ENCODE assay signal across 20 cellular contexts in the genomic region with DNA sequence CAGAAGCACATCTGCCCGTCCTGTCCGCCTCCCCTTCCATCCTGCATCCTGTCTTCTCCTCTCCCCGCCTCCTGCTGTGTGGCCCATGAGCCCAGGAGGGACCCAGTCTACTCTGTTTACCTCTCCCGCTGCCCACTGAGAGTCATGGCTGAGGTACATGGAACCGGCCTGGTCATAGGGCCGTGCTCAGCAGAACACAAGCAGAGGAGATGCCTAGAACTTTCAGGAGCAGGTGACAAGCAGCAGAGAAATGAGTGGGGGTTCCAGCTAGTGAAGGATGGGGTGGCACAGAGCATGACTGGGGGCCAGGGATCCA.
DNase-seq lines count a peak whose midpoint lies in the region; ATAC-seq and TF ChIP-seq lines count a peak whose summit lies in the region.
"Had no signal": no experiment of that assay in that cellular context is flagged by ENCODE, and none has a peak within 500 bp of the region (broad histone marks: within the 10 kb centered on the region; RNA-seq: fewer than 3 reads in every experiment).

No MANE protein-coding gene starts in this region.

- H3K27me3 ChIP-seq in sigmoid colon = no peaks in the 10 kb centered on the region
- H3K27me3 ChIP-seq in uterus = no peaks in the 10 kb centered on the region
- H3K27me3 ChIP-seq: MG63, Peyer's patch had no signal

- CTCF ChIA-PET in activated CD4-positive, alpha-beta T cell treated with anti-CD3 and anti-CD28 coated beads for 36 hours (lab: Charles Lee) = no interaction called here

- H3K4me3 ChIP-seq in sigmoid colon (no peak overlapping the region), uterus (no peak overlapping the region)
- H3K4me3 ChIP-seq: MG63, Peyer's patch had no signal

- H3K27ac Mint-ChIP-seq in HFFc6 = no peak overlapping the region; the same call in 1 of the 2 replicates
- H3K27ac Mint-ChIP-seq in chondrocyte (ENCODE audit: unreplicated experiment) = peak overlapping the region; percentile 28
- H3K27ac Mint-ChIP-seq in nephron = peak overlapping the region; percentile 47 to 87 (median 70)
- no peak overlapping the region for H3K27ac Mint-ChIP-seq in activated CD4-positive, alpha-beta T cell treated with anti-CD3 and anti-CD28 coated beads for 36 hours
- H3K27ac Mint-ChIP-seq: CD4-positive, CD25-positive, alpha-beta regulatory T cell had no signal

- H3K4me1 ChIP-seq in sigmoid colon (peaks cover 0 to 32% (median 23%) of the 10 kb centered on the region in 4 donors), uterus (peaks cover 0 to 6% of the 10 kb centered on the region in 2 donors)
- H3K4me1 ChIP-seq: Peyer's patch had no signal

- H3K4me1 Mint-ChIP-seq in HFFc6 (ENCODE audit: low read depth) = peaks cover 41% of the 10 kb centered on the region
- peaks cover 39% of the 10 kb centered on the region for H3K4me1 Mint-ChIP-seq in chondrocyte (ENCODE audit: low read depth)
- peaks cover 53% of the 10 kb centered on the region for H3K4me1 Mint-ChIP-seq in nephron
- H3K4me1 Mint-ChIP-seq in activated CD4-positive, alpha-beta T cell treated with anti-CD3 and anti-CD28 coated beads for 36 hours = no peaks in the 10 kb centered on the region
- H3K4me1 Mint-ChIP-seq: CD4-positive, CD25-positive, alpha-beta regulatory T cell had no signal

- 91 to 94% methylated on average over 6 of the region's 6 CpGs for WGBS in sigmoid colon, 2 donors

- TF ChIP-seq CTCF in HFFc6 (IDR thresholded peaks at IDR 0.05) (no peak), chondrocyte (IDR thresholded peaks at IDR 0.05) (no peak), nephron (IDR thresholded peaks at IDR 0.05; ENCODE audit: unreplicated experiment in 3 of 3) (no peak), sigmoid colon (IDR thresholded peaks at IDR 0.05) (no peak), uterus (IDR thresholded peaks at IDR 0.05) (no peak)

- TF ChIP-seq POLR2A in sigmoid colon (IDR thresholded peaks at IDR 0.05) (no peak), uterus (IDR thresholded peaks at IDR 0.05) (no peak)

- TF ChIP-seq EP300 in sigmoid colon (IDR thresholded peaks at IDR 0.05) = no peak

- H3K4me3 Mint-ChIP-seq in HFFc6 (0 out of 2 replicates have a peak overlapping the region, but pooled peaks have one; percentile 20), chondrocyte (ENCODE audit: unreplicated experiment) (no peak overlapping the region), nephron (no peak overlapping the region)
- H3K4me3 Mint-ChIP-seq in activated CD4-positive, alpha-beta T cell treated with anti-CD3 and anti-CD28 coated beads for 36 hours = no peak overlapping the region
- H3K4me3 Mint-ChIP-seq: CD4-positive, CD25-positive, alpha-beta regulatory T cell had no signal

- intact Hi-C loops in sigmoid colon (cut with DNase I) = no loop called here
- intact Hi-C loops in uterus (cut with DNase I; ENCODE audit: low total_unique reads) = no loop called here
- intact Hi-C loops in activated CD4-positive, alpha-beta T cell treated with anti-CD3 and anti-CD28 coated beads for 36 hours (cut with DNase I, micrococcal nuclease) = no loop called here

- H3K9me3 ChIP-seq in sigmoid colon (no peaks in the 10 kb centered on the region), uterus (no peaks in the 10 kb centered on the region)
- H3K9me3 ChIP-seq: MG63, Peyer's patch had no signal

- H3K27ac ChIP-seq in sigmoid colon = peak overlapping the region in 3 of 4 donors; percentile 42 to 55 (median 50)
- peak overlapping the region in 1 of 2 donors; percentile 27 for H3K27ac ChIP-seq in uterus
- H3K27ac ChIP-seq: Peyer's patch had no signal

- peaks cover 5% of the 10 kb centered on the region for H3K27me3 Mint-ChIP-seq in HFFc6 (ENCODE audit: insufficient read depth)
- no peaks in the 10 kb centered on the region for H3K27me3 Mint-ChIP-seq in chondrocyte (ENCODE audit: low read depth)
- peaks cover 4% of the 10 kb centered on the region for H3K27me3 Mint-ChIP-seq in nephron (ENCODE audit: low read depth)
- H3K27me3 Mint-ChIP-seq in activated CD4-positive, alpha-beta T cell treated with anti-CD3 and anti-CD28 coated beads for 36 hours = no peaks in the 10 kb centered on the region
- H3K27me3 Mint-ChIP-seq: CD4-positive, CD25-positive, alpha-beta regulatory T cell had no signal

- H3K36me3 Mint-ChIP-seq in HFFc6 (ENCODE audit: low read depth) = peaks cover 3% of the 10 kb centered on the region
- peaks cover 7% of the 10 kb centered on the region for H3K36me3 Mint-ChIP-seq in chondrocyte (ENCODE audit: low read depth)
- peaks cover 3% of the 10 kb centered on the region for H3K36me3 Mint-ChIP-seq in nephron (ENCODE audit: low read depth)
- no peaks in the 10 kb centered on the region for H3K36me3 Mint-ChIP-seq in activated CD4-positive, alpha-beta T cell treated with anti-CD3 and anti-CD28 coated beads for 36 hours (ENCODE audit: low read depth)

- H3K9me3 Mint-ChIP-seq in HFFc6 (peaks cover 5% of the 10 kb centered on the region; the same call in 1 of the 2 replicates), chondrocyte (ENCODE audit: low read depth) (peaks cover 6% of the 10 kb centered on the region), nephron (peaks cover 6% of the 10 kb centered on the region)
- H3K9me3 Mint-ChIP-seq in activated CD4-positive, alpha-beta T cell treated with anti-CD3 and anti-CD28 coated beads for 36 hours (ENCODE audit: low read depth) = peaks cover 4% of the 10 kb centered on the region

- POLR2A ChIA-PET in activated CD4-positive, alpha-beta T cell treated with anti-CD3 and anti-CD28 coated beads for 36 hours (lab: Charles Lee) = no interaction called here

- H3K36me3 ChIP-seq in sigmoid colon = peaks cover 0 to 2% (median 0%) of the 10 kb centered on the region in 4 donors
- no peaks in the 10 kb centered on the region for H3K36me3 ChIP-seq in uterus
- H3K36me3 ChIP-seq: MG63, Peyer's patch had no signal

- DNase-seq in HFFc6 (no peak), chondrocyte (ENCODE audit: low spot score) (peak; percentile 57), sigmoid colon (no peak), uterus (no peak), SKM-1 (lab: John Stamatoyannopoulos, UW; ENCODE audit: unreplicated experiment) (no peak)
- DNase-seq in activated CD4-positive, alpha-beta T cell treated with anti-CD3 and anti-CD28 coated beads for 36 hours = no peak
- DNase-seq: Calu3; CD4-positive, CD25-positive, alpha-beta regulatory T cell; DMS53; IMR-90; Karpas-422; MG63; NCI-H1092 treated with DMSO at 0.1 percent for 48 hours; NCI-H2227 treated with DMSO at 0.1 percent for 48 hours; NCI-H524 treated with DMSO at 0.1 percent for 48 hours; Peyer's patch; SHP77 had no signal

- no peak for ATAC-seq in activated CD4-positive, alpha-beta T cell treated with anti-CD3 and anti-CD28 coated beads for 36 hours
- no peak for ATAC-seq in GM21619 (IDR thresholded peaks at IDR 0.05; ENCODE audit: unreplicated experiment)
- ATAC-seq: SK-N-SH treated with all-trans-retinoic acid at 6 μM for 48 hours had no signal

Comparison
In these comparisons a context has a peak if more than half of its experiments do, and no peak if none do; other contexts are left out.
1. H3K27ac Mint-ChIP-seq: peak in chondrocyte (single experiment) and nephron (3 of 3); none in HFFc6 (single experiment) and activated CD4-positive, alpha-beta T cell treated with anti-CD3 and anti-CD28 coated beads for 36 hours (single experiment).